ENCODE assay signal across 10 cellular contexts in genomic region chr2:136255648-136256461, GRCh38.
A peak's percentile ranks its signal among the peaks of the same experiment; 100 is the strongest.
DNase-seq lines count a peak whose midpoint lies in the region; ATAC-seq, FAIRE-seq and TF ChIP-seq lines count a peak whose summit lies in the region.
"Had no signal": no experiment of that assay in that cellular context is flagged by ENCODE, and none has a peak within 500 bp of the region (broad histone marks: within the 10 kb centered on the region; RNA-seq: fewer than 3 reads in every experiment).

No MANE protein-coding gene starts in this region.

- no peaks in the 10 kb centered on the region for H3K36me3 ChIP-seq in H7 (replicated peaks; ENCODE audit: control insufficient read depth, insufficient read depth, low read length)

- peaks cover 12% of the 10 kb centered on the region for H3K4me1 Mint-ChIP-seq in T-helper 17 cell

- H3K4me3 Mint-ChIP-seq in T-helper 17 cell = no peak overlapping the region

- DNase-seq in AML-193 (lab: John Stamatoyannopoulos, UW) (peak; percentile 86), GM12892 (ENCODE audit: insufficient read length) (no peak), T-helper 17 cell (no peak), HK-2 (ENCODE audit: unreplicated experiment) (no peak), activated gamma-delta T cell (lab: John Stamatoyannopoulos, UW) (no peak), epidermal melanocyte (ENCODE audit: insufficient read length, low spot score) (no peak), H7 (no peak)
- DNase-seq: NCI-H526 treated with DMSO at 0.1 percent for 48 hours had no signal

- H3K4me3 ChIP-seq in H7 (ENCODE audit: insufficient read depth, low read depth, low read length) = no peak overlapping the region

- H3K9me3 ChIP-seq in T-helper 17 cell (ENCODE audit: control insufficient read depth, low read length, poor library complexity, severe bottlenecking) = no peaks in the 10 kb centered on the region

- peak overlapping the region; percentile 83 for H3K27ac Mint-ChIP-seq in T-helper 17 cell

- no peaks in the 10 kb centered on the region for H3K27me3 Mint-ChIP-seq in T-helper 17 cell

- no peaks in the 10 kb centered on the region for H3K27me3 ChIP-seq in H7 (ENCODE audit: control insufficient read depth, insufficient read depth, low read length)

- H3K36me3 Mint-ChIP-seq in T-helper 17 cell (ENCODE audit: low read depth) = peaks cover 3% of the 10 kb centered on the region

- TF ChIP-seq POLR2A in GM12892 (IDR thresholded peaks at IDR 0.05; ENCODE audit: low read depth, low read length) = no peak

- peak; percentile 43 for ATAC-seq in HG02938 (IDR thresholded peaks at IDR 0.05; ENCODE audit: unreplicated experiment)
- ATAC-seq in T-helper 17 cell = peak; percentile 61

- FAIRE-seq in GM12892 (lab: Jason Lieb, UNC) = peak; percentile 70
- FAIRE-seq: keratinocyte had no signal

Comparison
In these comparisons a context has a peak if more than half of its experiments do, and no peak if none do; other contexts are left out.
1. DNase-seq: peak in AML-193 (2 of 2); none in GM12892 (single experiment), T-helper 17 cell (0 of 3), HK-2 (single experiment), activated gamma-delta T cell (single experiment), epidermal melanocyte (single experiment) and H7 (single experiment).